ENCODE assay signal across 1 cellular context in genomic region chr5:133242221-133242835, GRCh38.
A peak's percentile ranks its signal among the peaks of the same experiment; 100 is the strongest.
TF ChIP-seq lines count a peak whose summit lies in the region.

No MANE protein-coding gene starts in this region.

TF ChIP-seq in GM12878, 131 proteins besides CTCF, POLR2A, EP300 and RAD21 (continued from another document):
- TF ChIP-seq SMAD5 (IDR thresholded peaks at IDR 0.05; ENCODE audit: low read depth) (no peak), RUNX3 (IDR thresholded peaks at IDR 0.05; ENCODE audit: low read length) (peak; percentile 92), TCF12 (IDR thresholded peaks at IDR 0.05; ENCODE audit: low read depth, low read length) (0 out of 2 replicates have a peak, but pooled peaks have one; percentile 10), NBN (IDR thresholded peaks at IDR 0.05) (0 out of 2 replicates have a peak, but pooled peaks have one; percentile 36), ZNF217 (IDR thresholded peaks at IDR 0.05) (peak; percentile 92), GATAD2B (conservative IDR thresholded peaks at IDR 0.05; ENCODE audit: low read depth) (peak; percentile 27; the same call in 1 of the 2 replicates), IKZF2 (IDR thresholded peaks at IDR 0.05) (peak; percentile 66 to 76), SPI1 (IDR thresholded peaks at IDR 0.05; ENCODE audit: borderline replicate concordance, insufficient read depth, low read depth, low read length) (peak; percentile 53), JUNB (IDR thresholded peaks at IDR 0.05) (peak; percentile 43; the same call in 1 of the 2 replicates), ASH2L (IDR thresholded peaks at IDR 0.05; ENCODE audit: borderline replicate concordance, low read depth) (no peak), CREM (IDR thresholded peaks at IDR 0.05; ENCODE audit: low read depth) (peak; percentile 67; the same call in 1 of the 2 replicates), LARP7 (IDR thresholded peaks at IDR 0.05) (peak; percentile 50; the same call in 1 of the 2 replicates), SMARCA5 (IDR thresholded peaks at IDR 0.05) (peak; percentile 97), SP1 (IDR thresholded peaks at IDR 0.05; ENCODE audit: low read depth, low read length) (peak; percentile 43), SUPT20H (IDR thresholded peaks at IDR 0.05; ENCODE audit: borderline replicate concordance, control insufficient read depth, low read depth, low read length) (no peak), NR2F1 (conservative IDR thresholded peaks at IDR 0.05) (peak; percentile 65), NRF1 (conservative IDR thresholded peaks at IDR 0.05; ENCODE audit: low read depth, low read length) (no peak), NFXL1 (IDR thresholded peaks at IDR 0.05; ENCODE audit: borderline replicate concordance) (no peak), ATF7 (IDR thresholded peaks at IDR 0.05; ENCODE audit: low read depth) (peak; percentile 22; the same call in 1 of the 2 replicates), EED (IDR thresholded peaks at IDR 0.05; ENCODE audit: low read depth) (peak; percentile 83), CBX5 (IDR thresholded peaks at IDR 0.05; ENCODE audit: low read depth) (peak; percentile 57; the same call in 1 of the 2 replicates), TCF7 (IDR thresholded peaks at IDR 0.05; ENCODE audit: borderline replicate concordance) (peak; percentile 15; the same call in 1 of the 2 replicates), HCFC1 (IDR thresholded peaks at IDR 0.05; ENCODE audit: low read length) (no peak), IKZF1 (conservative IDR thresholded peaks at IDR 0.05) (peak; percentile 73), FOXM1 (IDR thresholded peaks at IDR 0.05; ENCODE audit: low read depth, low read length) (peak; percentile 63; the same call in 1 of the 2 replicates), GABPA (IDR thresholded peaks at IDR 0.05; ENCODE audit: low read depth) (peak; percentile 62), STAT3 (IDR thresholded peaks at IDR 0.05; ENCODE audit: low read depth, low read length) (no peak), NFIC (IDR thresholded peaks at IDR 0.05; ENCODE audit: low read depth, low read length) (peak; percentile 70; the same call in 1 of the 2 replicates), BHLHE40 (IDR thresholded peaks at IDR 0.05; ENCODE audit: borderline replicate concordance in 1 of 2, low read depth in 2 of 2, low read length in 1 of 2) (peak in 1 of 2 experiments; percentile 35; a peak in 1 of 4 replicates), MAX (IDR thresholded peaks at IDR 0.05; ENCODE audit: low read depth, low read length) (no peak), RELA (IDR thresholded peaks at IDR 0.05; ENCODE audit: borderline replicate concordance, partially characterized antibody) (peak; percentile 88), REST (IDR thresholded peaks at IDR 0.05; ENCODE audit: low read depth, low read length) (no peak), ZNF207 (IDR thresholded peaks at IDR 0.05; ENCODE audit: borderline replicate concordance) (no peak), MTA2 (IDR thresholded peaks at IDR 0.05; ENCODE audit: low read depth) (peak; percentile 59; the same call in 1 of the 2 replicates), DPF2 (IDR thresholded peaks at IDR 0.05) (peak; percentile 84), RAD51 (IDR thresholded peaks at IDR 0.05) (no peak)
- TF ChIP-seq, protein P1, sequence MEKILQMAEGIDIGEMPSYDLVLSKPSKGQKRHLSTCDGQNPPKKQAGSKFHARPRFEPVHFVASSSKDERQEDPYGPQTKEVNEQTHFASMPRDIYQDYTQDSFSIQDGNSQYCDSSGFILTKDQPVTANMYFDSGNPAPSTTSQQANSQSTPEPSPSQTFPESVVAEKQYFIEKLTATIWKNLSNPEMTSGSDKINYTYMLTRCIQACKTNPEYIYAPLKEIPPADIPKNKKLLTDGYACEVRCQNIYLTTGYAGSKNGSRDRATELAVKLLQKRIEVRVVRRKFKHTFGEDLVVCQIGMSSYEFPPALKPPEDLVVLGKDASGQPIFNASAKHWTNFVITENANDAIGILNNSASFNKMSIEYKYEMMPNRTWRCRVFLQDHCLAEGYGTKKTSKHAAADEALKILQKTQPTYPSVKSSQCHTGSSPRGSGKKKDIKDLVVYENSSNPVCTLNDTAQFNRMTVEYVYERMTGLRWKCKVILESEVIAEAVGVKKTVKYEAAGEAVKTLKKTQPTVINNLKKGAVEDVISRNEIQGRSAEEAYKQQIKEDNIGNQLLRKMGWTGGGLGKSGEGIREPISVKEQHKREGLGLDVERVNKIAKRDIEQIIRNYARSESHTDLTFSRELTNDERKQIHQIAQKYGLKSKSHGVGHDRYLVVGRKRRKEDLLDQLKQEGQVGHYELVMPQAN (conservative IDR thresholded peaks at IDR 0.05): 0 out of 2 replicates have a peak, but pooled peaks have one; percentile 23
- TF ChIP-seq, protein P2, sequence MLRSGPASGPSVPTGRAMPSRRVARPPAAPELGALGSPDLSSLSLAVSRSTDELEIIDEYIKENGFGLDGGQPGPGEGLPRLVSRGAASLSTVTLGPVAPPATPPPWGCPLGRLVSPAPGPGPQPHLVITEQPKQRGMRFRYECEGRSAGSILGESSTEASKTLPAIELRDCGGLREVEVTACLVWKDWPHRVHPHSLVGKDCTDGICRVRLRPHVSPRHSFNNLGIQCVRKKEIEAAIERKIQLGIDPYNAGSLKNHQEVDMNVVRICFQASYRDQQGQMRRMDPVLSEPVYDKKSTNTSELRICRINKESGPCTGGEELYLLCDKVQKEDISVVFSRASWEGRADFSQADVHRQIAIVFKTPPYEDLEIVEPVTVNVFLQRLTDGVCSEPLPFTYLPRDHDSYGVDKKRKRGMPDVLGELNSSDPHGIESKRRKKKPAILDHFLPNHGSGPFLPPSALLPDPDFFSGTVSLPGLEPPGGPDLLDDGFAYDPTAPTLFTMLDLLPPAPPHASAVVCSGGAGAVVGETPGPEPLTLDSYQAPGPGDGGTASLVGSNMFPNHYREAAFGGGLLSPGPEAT (IDR thresholded peaks at IDR 0.05; ENCODE audit: low read depth): peak; percentile 85
- TF ChIP-seq, protein P3, sequence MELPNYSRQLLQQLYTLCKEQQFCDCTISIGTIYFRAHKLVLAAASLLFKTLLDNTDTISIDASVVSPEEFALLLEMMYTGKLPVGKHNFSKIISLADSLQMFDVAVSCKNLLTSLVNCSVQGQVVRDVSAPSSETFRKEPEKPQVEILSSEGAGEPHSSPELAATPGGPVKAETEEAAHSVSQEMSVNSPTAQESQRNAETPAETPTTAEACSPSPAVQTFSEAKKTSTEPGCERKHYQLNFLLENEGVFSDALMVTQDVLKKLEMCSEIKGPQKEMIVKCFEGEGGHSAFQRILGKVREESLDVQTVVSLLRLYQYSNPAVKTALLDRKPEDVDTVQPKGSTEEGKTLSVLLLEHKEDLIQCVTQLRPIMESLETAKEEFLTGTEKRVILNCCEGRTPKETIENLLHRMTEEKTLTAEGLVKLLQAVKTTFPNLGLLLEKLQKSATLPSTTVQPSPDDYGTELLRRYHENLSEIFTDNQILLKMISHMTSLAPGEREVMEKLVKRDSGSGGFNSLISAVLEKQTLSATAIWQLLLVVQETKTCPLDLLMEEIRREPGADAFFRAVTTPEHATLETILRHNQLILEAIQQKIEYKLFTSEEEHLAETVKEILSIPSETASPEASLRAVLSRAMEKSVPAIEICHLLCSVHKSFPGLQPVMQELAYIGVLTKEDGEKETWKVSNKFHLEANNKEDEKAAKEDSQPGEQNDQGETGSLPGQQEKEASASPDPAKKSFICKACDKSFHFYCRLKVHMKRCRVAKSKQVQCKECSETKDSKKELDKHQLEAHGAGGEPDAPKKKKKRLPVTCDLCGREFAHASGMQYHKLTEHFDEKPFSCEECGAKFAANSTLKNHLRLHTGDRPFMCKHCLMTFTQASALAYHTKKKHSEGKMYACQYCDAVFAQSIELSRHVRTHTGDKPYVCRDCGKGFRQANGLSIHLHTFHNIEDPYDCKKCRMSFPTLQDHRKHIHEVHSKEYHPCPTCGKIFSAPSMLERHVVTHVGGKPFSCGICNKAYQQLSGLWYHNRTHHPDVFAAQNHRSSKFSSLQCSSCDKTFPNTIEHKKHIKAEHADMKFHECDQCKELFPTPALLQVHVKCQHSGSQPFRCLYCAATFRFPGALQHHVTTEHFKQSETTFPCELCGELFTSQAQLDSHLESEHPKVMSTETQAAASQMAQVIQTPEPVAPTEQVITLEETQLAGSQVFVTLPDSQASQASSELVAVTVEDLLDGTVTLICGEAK (IDR thresholded peaks at IDR 0.05; ENCODE audit: borderline replicate concordance): peak; percentile 17; the same call in 1 of the 2 replicates
- TF ChIP-seq, protein P4, sequence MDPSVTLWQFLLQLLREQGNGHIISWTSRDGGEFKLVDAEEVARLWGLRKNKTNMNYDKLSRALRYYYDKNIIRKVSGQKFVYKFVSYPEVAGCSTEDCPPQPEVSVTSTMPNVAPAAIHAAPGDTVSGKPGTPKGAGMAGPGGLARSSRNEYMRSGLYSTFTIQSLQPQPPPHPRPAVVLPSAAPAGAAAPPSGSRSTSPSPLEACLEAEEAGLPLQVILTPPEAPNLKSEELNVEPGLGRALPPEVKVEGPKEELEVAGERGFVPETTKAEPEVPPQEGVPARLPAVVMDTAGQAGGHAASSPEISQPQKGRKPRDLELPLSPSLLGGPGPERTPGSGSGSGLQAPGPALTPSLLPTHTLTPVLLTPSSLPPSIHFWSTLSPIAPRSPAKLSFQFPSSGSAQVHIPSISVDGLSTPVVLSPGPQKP (IDR thresholded peaks at IDR 0.05; ENCODE audit: low read depth, low read length): no peak
